Comparison of ENCODE assay signal across 18 cellular contexts in the genomic region with DNA sequence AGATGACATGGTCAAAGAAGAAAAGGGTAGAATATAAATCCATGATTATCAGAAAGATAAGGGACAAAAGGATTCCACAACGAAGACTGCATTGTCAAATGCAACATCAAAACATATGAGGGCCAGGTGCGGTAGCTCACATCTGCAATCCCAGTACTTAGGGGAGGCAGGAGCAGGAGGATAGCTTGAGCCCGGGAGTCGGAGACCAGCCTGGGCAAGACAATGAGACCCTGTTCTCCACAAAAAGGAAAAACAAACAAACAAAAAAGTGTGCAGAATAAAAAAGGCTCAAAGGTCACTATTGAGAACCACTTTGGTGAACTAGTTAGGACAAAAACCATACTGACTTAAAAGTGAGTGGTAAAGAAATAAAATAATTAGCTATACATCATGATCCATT.
DNase-seq lines count a peak whose midpoint lies in the region; ATAC-seq and TF ChIP-seq lines count a peak whose summit lies in the region.
"Had no signal": no experiment of that assay in that cellular context is flagged by ENCODE, and none has a peak within 500 bp of the region (broad histone marks: within the 10 kb centered on the region; RNA-seq: fewer than 3 reads in every experiment).

No MANE protein-coding gene starts in this region.

- intact Hi-C loops in Caco-2 (cut with micrococcal nuclease; ENCODE audit: unreplicated experiment) (no loop called here), PC-9 (cut with micrococcal nuclease; ENCODE audit: unreplicated experiment) (no loop called here)

- WGBS in H9 (ENCODE audit: extremely low coverage, insufficient read length, low lambda C conversion rate), result no CpG with 5 or more reads among the region's 4 CpGs

- no TSS peak for BruUV-seq in Caco-2 (replicated peaks; lab: Mats Ljungman, UMichigan)
- BruUV-seq in PC-9 (replicated peaks; lab: Mats Ljungman, UMichigan), result no TSS peak

- no peak overlapping the region for H3K23ac ChIP-seq in H9 (ENCODE audit: insufficient read length, low read depth, low read length)

- no peak overlapping the region for H3K56ac ChIP-seq in H9 (ENCODE audit: insufficient read length, low read depth, low read length)

- CTCF ChIA-PET in Caco-2 (lab: Charles Lee) (interaction anchor here (0.6 to 0.9 kb wide), 2 partner anchors 16 to 576 kb away, joined by 4 to 6 read pairs; partner anchors contain the start of gene SCAI), PC-9 (lab: Charles Lee) (interaction anchor here (0.6 kb wide), 1 partner anchor 50 kb away, joined by 5 read pairs; no protein-coding TSS in a partner anchor)

- H3K79me1 ChIP-seq in H9 (ENCODE audit: insufficient read depth, low read depth, low read length, poor library complexity, severe bottlenecking), result peaks cover 4% of the 10 kb centered on the region

- no peak overlapping the region for H4K91ac ChIP-seq in H9 (ENCODE audit: insufficient read length, low read depth, low read length)

- H3K9me3 Mint-ChIP-seq in Caco-2 (ENCODE audit: unreplicated experiment) (no peaks in the 10 kb centered on the region), H9 (no peaks in the 10 kb centered on the region), endothelial cell (ENCODE audit: unreplicated experiment) (no peaks in the 10 kb centered on the region), nephron progenitor cell (peaks cover 13% of the 10 kb centered on the region)
- H3K9me3 Mint-ChIP-seq in activated T-cell treated with anti-CD3 and anti-CD28 coated beads, Interleukin-2, amount 50 U/mL, for 72 hours, result no peaks in the 10 kb centered on the region
- H3K9me3 Mint-ChIP-seq: CD8-positive, alpha-beta memory T cell had no signal

- H3K9ac ChIP-seq in H9 (ENCODE audit: extremely low read depth, insufficient read length, low read length), result no peak overlapping the region

- in situ Hi-C loops in brain microvascular endothelial cell (cut with HindIII; ENCODE audit: low pct_ligation_motif_present, low sequenced_read_pairs), result no loop called here

- H2AFZ ChIP-seq in H9 (ENCODE audit: low read length) (no peak overlapping the region), PC-9 (no peak overlapping the region)

- H3K9me3 ChIP-seq in Caco-2 (no peaks in the 10 kb centered on the region), H9 (ENCODE audit: control insufficient read depth, low read depth, low read length) (no peaks in the 10 kb centered on the region), PC-9 (ENCODE audit: insufficient read depth, low read depth) (no peaks in the 10 kb centered on the region)
- H3K9me3 ChIP-seq: BE2C had no signal

- no peak overlapping the region for H3K14ac ChIP-seq in H9 (ENCODE audit: insufficient read depth, low read length)

- no peak overlapping the region for H4K8ac ChIP-seq in H9 (replicated peaks; ENCODE audit: insufficient read length, low read depth, low read length)

- H3K4me1 Mint-ChIP-seq in Caco-2 (ENCODE audit: low read depth, unreplicated experiment), result peaks cover 38% of the 10 kb centered on the region
- H3K4me1 Mint-ChIP-seq in H9, result peaks cover 42 to 56% of the 10 kb centered on the region in 2 experiments
- H3K4me1 Mint-ChIP-seq in endothelial cell (ENCODE audit: unreplicated experiment), result peaks cover 21% of the 10 kb centered on the region
- H3K4me1 Mint-ChIP-seq in nephron progenitor cell, result peaks cover 56% of the 10 kb centered on the region
- H3K4me1 Mint-ChIP-seq in activated T-cell treated with anti-CD3 and anti-CD28 coated beads, Interleukin-2, amount 50 U/mL, for 72 hours (ENCODE audit: low read depth), result no peaks in the 10 kb centered on the region
- H3K4me1 Mint-ChIP-seq: CD4-positive, CD25-positive, alpha-beta regulatory T cell; CD8-positive, alpha-beta memory T cell had no signal

- peaks cover 46% of the 10 kb centered on the region for H3K4me1 ChIP-seq in Caco-2
- H3K4me1 ChIP-seq in H9 (ENCODE audit: insufficient read depth, low read length), result peaks cover 11% of the 10 kb centered on the region; the same call in 1 of the 2 replicates
- peaks cover 19% of the 10 kb centered on the region for H3K4me1 ChIP-seq in PC-9 (replicated peaks; ENCODE audit: insufficient read depth)
- H3K4me1 ChIP-seq: BE2C had no signal

- no peak overlapping the region for H2BK5ac ChIP-seq in H9 (ENCODE audit: insufficient read length, low read length)

- no peak for ATAC-seq in activated T-cell treated with anti-CD3 and anti-CD28 coated beads, Interleukin-2, amount 50 U/mL, for 72 hours (replicated peaks in 1 of 2)
- ATAC-seq in GM19463 (IDR thresholded peaks at IDR 0.05; ENCODE audit: unreplicated experiment), result no peak

- H2BK120ac ChIP-seq in H9 (ENCODE audit: low read depth, low read length, poor library complexity, severe bottlenecking), result no peak overlapping the region

- H3T11ph ChIP-seq in H9 (ENCODE audit: low read length), result no peak overlapping the region

- H3K27ac Mint-ChIP-seq in Caco-2 (ENCODE audit: unreplicated experiment), result peak overlapping the region; percentile 17
- peak overlapping the region in 2 of 3 experiments; percentile 13 to 35; a peak in 3 of 7 replicates for H3K27ac Mint-ChIP-seq in H9
- H3K27ac Mint-ChIP-seq in endothelial cell (ENCODE audit: unreplicated experiment), result peak overlapping the region; percentile 24
- H3K27ac Mint-ChIP-seq in nephron progenitor cell, result peak overlapping the region; percentile 77
- no peak overlapping the region for H3K27ac Mint-ChIP-seq in activated T-cell treated with anti-CD3 and anti-CD28 coated beads, Interleukin-2, amount 50 U/mL, for 72 hours
- H3K27ac Mint-ChIP-seq: CD4-positive, CD25-positive, alpha-beta regulatory T cell had no signal

- TF ChIP-seq CTCF in Caco-2 (IDR thresholded peaks at IDR 0.05; ENCODE audit: insufficient read depth in 1 of 2, low read depth in 1 of 2, low read length in 1 of 2, severe bottlenecking in 1 of 2, unreplicated experiment in 1 of 2), result no peak
- no peak for TF ChIP-seq CTCF in H9 (conservative IDR thresholded peaks at IDR 0.05)
- TF ChIP-seq CTCF in endothelial cell (IDR thresholded peaks at IDR 0.05; ENCODE audit: unreplicated experiment), result no peak
- no peak for TF ChIP-seq CTCF in nephron progenitor cell (IDR thresholded peaks at IDR 0.05)
- TF ChIP-seq CTCF in PC-9 (conservative IDR thresholded peaks at IDR 0.05), result no peak
- TF ChIP-seq CTCF in brain microvascular endothelial cell (IDR thresholded peaks at IDR 0.05; ENCODE audit: low read depth, low read length, missing control alignments), result no peak

- no peaks in the 10 kb centered on the region for H3K23me2 ChIP-seq in H9 (ENCODE audit: insufficient read length, low read depth, low read length, poor library complexity, severe bottlenecking)

- H3K79me2 ChIP-seq in H9 (ENCODE audit: insufficient read depth, low read length), result no peaks in the 10 kb centered on the region; the same call in 1 of the 2 replicates
- H3K79me2 ChIP-seq in PC-9 (ENCODE audit: low read depth), result peaks cover 6% of the 10 kb centered on the region; the same call in 1 of the 2 replicates

- no peak overlapping the region for H2AK5ac ChIP-seq in H9 (ENCODE audit: insufficient read length, low read length)

- POLR2A ChIA-PET in Caco-2 (lab: Charles Lee), result interaction anchor here (1.1 kb wide), 1 partner anchor 8 kb away, joined by 3 read pairs; no protein-coding TSS in a partner anchor
- POLR2A ChIA-PET in PC-9 (lab: Charles Lee; ENCODE audit: unreplicated experiment), result no interaction called here

- no peak overlapping the region for H3K18ac ChIP-seq in H9 (ENCODE audit: insufficient read length, low read depth, low read length)

- no peaks in the 10 kb centered on the region for H3K9me2 ChIP-seq in PC-9 (ENCODE audit: insufficient read depth)

- H3K27me3 ChIP-seq in Caco-2 (replicated peaks; ENCODE audit: control insufficient read depth, insufficient read depth, low read length) (no peaks in the 10 kb centered on the region), H9 (ENCODE audit: insufficient read depth, low read length) (no peaks in the 10 kb centered on the region), PC-9 (ENCODE audit: insufficient read depth, low read depth) (no peaks in the 10 kb centered on the region), brain microvascular endothelial cell (replicated peaks) (no peaks in the 10 kb centered on the region)
- H3K27me3 ChIP-seq: BE2C had no signal

- no peaks in the 10 kb centered on the region for H4K20me1 ChIP-seq in H9 (ENCODE audit: control insufficient read depth, insufficient read depth, insufficient read length)
- no peaks in the 10 kb centered on the region for H4K20me1 ChIP-seq in PC-9 (ENCODE audit: insufficient read depth)

- no peak overlapping the region for H3K27ac ChIP-seq in H9 (ENCODE audit: insufficient read length, low read depth, low read length)
- no peak overlapping the region for H3K27ac ChIP-seq in PC-9
- H3K27ac ChIP-seq in brain microvascular endothelial cell, result no peak overlapping the region

- peak; percentile 34 to 50 for DNase-seq in Caco-2
- no peak for DNase-seq in H9
- no peak for DNase-seq in endothelial cell (ENCODE audit: low spot score)
- no peak for DNase-seq in nephron progenitor cell
- no peak for DNase-seq in activated T-cell treated with anti-CD3 and anti-CD28 coated beads, Interleukin-2, amount 50 U/mL, for 72 hours
- no peak for DNase-seq in PC-9
- no peak for DNase-seq in brain microvascular endothelial cell
- DNase-seq: ACHN; BE2C; C1 segment of cervical spinal cord; CD4-positive, CD25-positive, alpha-beta regulatory T cell; CD8-positive, alpha-beta memory T cell; DMS153; DMS79; GDM1; GOT3; H7 had no signal

- H3K4ac ChIP-seq in H9 (ENCODE audit: low read depth, low read length), result no peak overlapping the region

- H2BK20ac ChIP-seq in H9 (ENCODE audit: low read depth, low read length, poor library complexity, severe bottlenecking), result no peak overlapping the region

- no peaks in the 10 kb centered on the region for H3F3A ChIP-seq in PC-9 (ENCODE audit: insufficient read depth, low read depth)

- no peak overlapping the region for H4K5ac ChIP-seq in H9 (ENCODE audit: insufficient read length, low read depth, low read length)

- H3K36me3 Mint-ChIP-seq in Caco-2 (ENCODE audit: insufficient read depth, unreplicated experiment), result peaks cover 11% of the 10 kb centered on the region
- peaks cover 0 to 3% (median 2%) of the 10 kb centered on the region in 3 experiments; a peak in 3 of 7 replicates for H3K36me3 Mint-ChIP-seq in H9 (ENCODE audit: insufficient read depth in 1 of 3, low read depth in 3 of 3)
- no peaks in the 10 kb centered on the region for H3K36me3 Mint-ChIP-seq in endothelial cell (ENCODE audit: low read depth, unreplicated experiment)
- H3K36me3 Mint-ChIP-seq in nephron progenitor cell (ENCODE audit: low read depth), result peaks cover 38% of the 10 kb centered on the region
- H3K36me3 Mint-ChIP-seq in activated T-cell treated with anti-CD3 and anti-CD28 coated beads, Interleukin-2, amount 50 U/mL, for 72 hours (ENCODE audit: insufficient read depth in 2 of 2), result no peaks in the 10 kb centered on the region
- H3K36me3 Mint-ChIP-seq: CD4-positive, CD25-positive, alpha-beta regulatory T cell; CD8-positive, alpha-beta memory T cell had no signal

- H3K4me3 Mint-ChIP-seq in Caco-2 (ENCODE audit: unreplicated experiment), result peak overlapping the region; percentile 17
- peak overlapping the region in 1 of 2 experiments; percentile 6; a peak in 1 of 5 replicates for H3K4me3 Mint-ChIP-seq in H9
- H3K4me3 Mint-ChIP-seq in endothelial cell (ENCODE audit: unreplicated experiment), result no peak overlapping the region
- H3K4me3 Mint-ChIP-seq in nephron progenitor cell, result peak overlapping the region; percentile 29
- no peak overlapping the region for H3K4me3 Mint-ChIP-seq in activated T-cell treated with anti-CD3 and anti-CD28 coated beads, Interleukin-2, amount 50 U/mL, for 72 hours
- H3K4me3 Mint-ChIP-seq: CD4-positive, CD25-positive, alpha-beta regulatory T cell; CD8-positive, alpha-beta memory T cell had no signal

- H2BK15ac ChIP-seq in H9 (ENCODE audit: low read depth, low read length), result no peak overlapping the region

- no peak overlapping the region for H2BK12ac ChIP-seq in H9 (ENCODE audit: insufficient read length, low read depth, low read length)

- H3K36me3 ChIP-seq in Caco-2 (ENCODE audit: control insufficient read depth, insufficient read depth, low read length), result no peaks in the 10 kb centered on the region
- no peaks in the 10 kb centered on the region for H3K36me3 ChIP-seq in PC-9 (ENCODE audit: low read depth)
- H3K36me3 ChIP-seq in brain microvascular endothelial cell (replicated peaks), result no peaks in the 10 kb centered on the region
- H3K36me3 ChIP-seq: BE2C had no signal

- H3K4me2 ChIP-seq in H9 (ENCODE audit: insufficient read depth, insufficient read length, low read length), result no peak overlapping the region
- H3K4me2 ChIP-seq in PC-9, result no peak overlapping the region

- H3K27me3 Mint-ChIP-seq in Caco-2 (ENCODE audit: insufficient read depth, unreplicated experiment) (no peaks in the 10 kb centered on the region), H9 (ENCODE audit: low read depth) (no peaks in the 10 kb centered on the region), endothelial cell (ENCODE audit: unreplicated experiment) (no peaks in the 10 kb centered on the region), nephron progenitor cell (ENCODE audit: low read depth, poor library complexity) (no peaks in the 10 kb centered on the region)
- H3K27me3 Mint-ChIP-seq in activated T-cell treated with anti-CD3 and anti-CD28 coated beads, Interleukin-2, amount 50 U/mL, for 72 hours (ENCODE audit: low read depth), result peaks cover 12% of the 10 kb centered on the region

- H3K4me3 ChIP-seq in Caco-2 (ENCODE audit: low read depth, low read length), result no peak overlapping the region
- H3K4me3 ChIP-seq in PC-9, result no peak overlapping the region
- no peak overlapping the region for H3K4me3 ChIP-seq in brain microvascular endothelial cell (ENCODE audit: low read depth, low read length)

Comparison
In these comparisons a context has a peak if more than half of its experiments do, and no peak if none do; other contexts are left out.
1. DNase-seq: peak in Caco-2 (2 of 2); none in H9 (single experiment), endothelial cell (single experiment), nephron progenitor cell (single experiment), activated T-cell treated with anti-CD3 and anti-CD28 coated beads, Interleukin-2, amount 50 U/mL, for 72 hours (0 of 2), PC-9 (0 of 2) and brain microvascular endothelial cell (single experiment).
2. H3K4me3 Mint-ChIP-seq: peak in Caco-2 (single experiment) and nephron progenitor cell (single experiment); none in endothelial cell (single experiment) and activated T-cell treated with anti-CD3 and anti-CD28 coated beads, Interleukin-2, amount 50 U/mL, for 72 hours (0 of 2).